13 cellular contexts compared by ENCODE assay signal in the genomic region with DNA sequence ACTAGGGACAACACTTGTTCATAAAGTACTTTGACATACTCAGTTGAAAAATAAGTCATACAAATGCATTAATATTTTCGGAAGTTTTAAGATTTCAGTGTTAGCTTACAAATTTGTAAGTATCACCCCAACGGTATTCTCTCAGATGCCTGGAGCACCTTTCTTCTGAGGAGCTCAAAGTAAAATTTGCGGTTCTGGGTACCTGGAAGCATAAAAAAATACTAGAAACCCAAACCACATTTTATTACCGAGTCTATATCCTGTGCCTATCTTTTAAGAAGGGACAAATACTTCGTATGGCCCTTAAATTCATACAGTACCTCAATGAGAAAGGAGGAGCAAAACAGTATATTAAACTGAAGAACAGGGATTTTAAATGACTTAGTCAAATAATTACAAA. TPM values are rescaled to one million over a fixed set of nuclear protein-coding genes. Genes with fewer than 3 reads are reported as not detected.
A peak's percentile ranks its signal among the peaks of the same experiment; 100 is the strongest.
DNase-seq lines count a peak whose midpoint lies in the region; ATAC-seq and TF ChIP-seq lines count a peak whose summit lies in the region.
"Had no signal": no experiment of that assay in that cellular context is flagged by ENCODE, and none has a peak within 500 bp of the region (broad histone marks: within the 10 kb centered on the region; RNA-seq: fewer than 3 reads in every experiment).

No MANE protein-coding gene starts in this region.

- in situ Hi-C loops in GM23248 (cut with MboI) = no loop called here

- WGBS in GM23248 (ENCODE audit: low coverage in 1 of 2, low lambda C conversion rate in 2 of 2, missing lambda C conversion rate in 2 of 2), 2 experiments = 87% methylated on average over 5 of the region's 5 CpGs
- 87 to 88% methylated on average over 5 of the region's 5 CpGs for whole genome bisulfite sequencing in testis, 2 donors

- H3K4me2 ChIP-seq in GM23248 (ENCODE audit: unreplicated experiment) = peak overlapping the region; percentile 2

- no peaks in the 10 kb centered on the region for H3K9me3 ChIP-seq in GM23248 (ENCODE audit: low read depth)
- H3K9me3 ChIP-seq in adipocyte (ENCODE audit: control insufficient read depth, low read length) = no peaks in the 10 kb centered on the region
- no peaks in the 10 kb centered on the region for H3K9me3 ChIP-seq in neutrophil
- H3K9me3 ChIP-seq in testis = no peaks in the 10 kb centered on the region

- no peak for TF ChIP-seq CTCF in neutrophil (IDR thresholded peaks at IDR 0.05)
- no peak for TF ChIP-seq CTCF in testis (IDR thresholded peaks at IDR 0.05)

- ATAC-seq in activated CD4-positive, alpha-beta T cell treated with anti-CD3 and anti-CD28 coated beads for 36 hours = no peak

- peaks cover 36% of the 10 kb centered on the region for H4K20me1 ChIP-seq in GM23248 (ENCODE audit: insufficient read depth)

- H3K36me3 Mint-ChIP-seq in activated CD4-positive, alpha-beta T cell treated with anti-CD3 and anti-CD28 coated beads for 36 hours (ENCODE audit: low read depth) = peaks cover 49% of the 10 kb centered on the region

- POLR2A ChIA-PET in activated CD4-positive, alpha-beta T cell treated with anti-CD3 and anti-CD28 coated beads for 36 hours (lab: Charles Lee) = interaction anchor here (0.6 to 2.0 kb wide), 2 partner anchors 10 to 26 kb away, joined by 3 to 8 read pairs; a partner anchor contains a TSS

- H3K27me3 Mint-ChIP-seq in activated CD4-positive, alpha-beta T cell treated with anti-CD3 and anti-CD28 coated beads for 36 hours = no peaks in the 10 kb centered on the region
- H3K27me3 Mint-ChIP-seq: type B pancreatic cell had no signal

- H3K4me3 ChIP-seq in GM23248 (no peak overlapping the region), adipocyte (ENCODE audit: low read length) (peak overlapping the region; percentile 39), neutrophil (ENCODE audit: low read depth in 1 of 2, low read length in 1 of 2) (no peak overlapping the region), H7 (ENCODE audit: insufficient read depth, low read depth, low read length) (no peak overlapping the region), testis (no peak overlapping the region)

- H3K4me3 Mint-ChIP-seq in activated CD4-positive, alpha-beta T cell treated with anti-CD3 and anti-CD28 coated beads for 36 hours = no peak overlapping the region

- peaks cover 99% of the 10 kb centered on the region for H3K79me2 ChIP-seq in GM23248 (ENCODE audit: insufficient read depth)

- CTCF ChIA-PET in activated CD4-positive, alpha-beta T cell treated with anti-CD3 and anti-CD28 coated beads for 36 hours (lab: Charles Lee) = interaction anchor here (0.9 to 1.0 kb wide), 2 partner anchors 13 to 24 kb away, joined by 3 to 5 read pairs; no protein-coding TSS in a partner anchor

- H3K9me2 ChIP-seq in GM23248 (ENCODE audit: insufficient read depth) = no peaks in the 10 kb centered on the region

- DNase-seq in activated CD4-positive, alpha-beta T cell treated with anti-CD3 and anti-CD28 coated beads for 36 hours = no peak
- no peak for DNase-seq in activated CD4-positive, alpha-beta T cell treated with anti-CD3 and anti-CD28 coated beads for 48 hours
- DNase-seq in GM23248 (no peak), adipocyte (ENCODE audit: low read depth) (no peak), H7 (no peak), caudate nucleus (lab: John Stamatoyannopoulos, UW) (no peak), testis (no peak)
- DNase-seq: activated CD4-positive, alpha-beta T cell treated with anti-CD3 and anti-CD28 coated beads, Interleukin-2, amount 50 U/mL, for 48 hours; activated naive CD4-positive, alpha-beta T cell treated with anti-CD3 and anti-CD28 coated beads, Interleukin-2, amount 50 U/mL, for 16 hours; erythroblast had no signal

- H3F3A ChIP-seq in GM23248 (ENCODE audit: insufficient read depth) = peaks cover 33% of the 10 kb centered on the region

- H3K27ac ChIP-seq in GM23248 (0 out of 2 replicates have a peak overlapping the region, but pooled peaks have one; percentile 22), neutrophil (peak overlapping the region; percentile 9), caudate nucleus (ENCODE audit: low read depth, low read length) (no peak overlapping the region), testis (no peak overlapping the region)
- H3K27ac ChIP-seq: RWPE1 had no signal

- no peak for TF ChIP-seq POLR2A in testis (IDR thresholded peaks at IDR 0.05)

- H3K27me3 ChIP-seq in GM23248 (replicated peaks; ENCODE audit: insufficient read depth) = no peaks in the 10 kb centered on the region
- no peaks in the 10 kb centered on the region for H3K27me3 ChIP-seq in adipocyte (replicated peaks; ENCODE audit: control insufficient read depth, insufficient read depth, low read length)
- H3K27me3 ChIP-seq in neutrophil = no peaks in the 10 kb centered on the region
- no peaks in the 10 kb centered on the region for H3K27me3 ChIP-seq in H7 (ENCODE audit: control insufficient read depth, insufficient read depth, low read length)
- H3K27me3 ChIP-seq in testis = no peaks in the 10 kb centered on the region

- H3K36me3 ChIP-seq in GM23248 (ENCODE audit: low read depth) (peaks cover 12% of the 10 kb centered on the region), adipocyte (ENCODE audit: control insufficient read depth, insufficient read depth, low read length, severe bottlenecking) (peaks cover 21% of the 10 kb centered on the region), neutrophil (peaks cover 13% of the 10 kb centered on the region), H7 (replicated peaks; ENCODE audit: control insufficient read depth, insufficient read depth, low read length) (no peaks in the 10 kb centered on the region; the same call in 1 of the 2 replicates), testis (ENCODE audit: low read depth, missing control alignments) (no peaks in the 10 kb centered on the region)

- H3K27ac Mint-ChIP-seq in activated CD4-positive, alpha-beta T cell treated with anti-CD3 and anti-CD28 coated beads for 36 hours = peak overlapping the region; percentile 76

- intact Hi-C loops in activated CD4-positive, alpha-beta T cell treated with anti-CD3 and anti-CD28 coated beads for 36 hours (cut with DNase I, micrococcal nuclease) = no loop called here
- intact Hi-C loops in testis (cut with DNase I; ENCODE audit: low total_unique reads) = no loop called here

- H3K9ac ChIP-seq in GM23248 (no peak overlapping the region), adipocyte (ENCODE audit: low read length) (no peak overlapping the region)

- no peaks in the 10 kb centered on the region for H3K9me3 Mint-ChIP-seq in activated CD4-positive, alpha-beta T cell treated with anti-CD3 and anti-CD28 coated beads for 36 hours (ENCODE audit: low read depth)
- H3K9me3 Mint-ChIP-seq: type B pancreatic cell had no signal

- H2AFZ ChIP-seq in GM23248 = no peak overlapping the region

- H3K4me1 ChIP-seq in GM23248 (ENCODE audit: insufficient read depth) (peaks cover 39% of the 10 kb centered on the region), adipocyte (ENCODE audit: control insufficient read depth, insufficient read depth, low read length) (peaks cover 38% of the 10 kb centered on the region), neutrophil (ENCODE audit: control insufficient read depth in 1 of 2, insufficient read depth in 1 of 2, low read depth in 1 of 2, low read length in 1 of 2) (no peaks in the 10 kb centered on the region), testis (peaks cover 19% of the 10 kb centered on the region)

- H3K4me1 Mint-ChIP-seq in activated CD4-positive, alpha-beta T cell treated with anti-CD3 and anti-CD28 coated beads for 36 hours = peaks cover 62% of the 10 kb centered on the region

RNA-seq across cellular contexts. Expression of a gene that starts 10.2 kb away (rescaled TPM):
- 100 to 1,000 TPM; 129 to 147 TPM for total RNA-seq in activated CD4-positive, alpha-beta T cell treated with anti-CD3 and anti-CD28 coated beads for 36 hours
- total RNA-seq in GM23248 (2014; rRNA removed; shearing (Covaris generic)) = 36.3 and 45.0 TPM in 2 replicates
- 60.8 and 65.6 TPM in 2 replicates for polyA plus RNA-seq in GM23248 (2016; fragmentation: Nextera tagmentation; extraction: Ambion mirVana)
- total RNA-seq in H7 (2014; rRNA removed; shearing (Covaris generic)) = 62.5 and 76.6 TPM in 2 replicates
- total RNA-seq in testis = 10 to 100 TPM; 77.1 to 81.7 TPM
- polyA plus RNA-seq in testis (ENCODE audit: insufficient read depth, low read depth, low replicate concordance) = 63.2 TPM

RNA-seq across cellular contexts. Expression of a gene that starts 47.8 kb away (rescaled TPM):
- total RNA-seq in activated CD4-positive, alpha-beta T cell treated with anti-CD3 and anti-CD28 coated beads for 36 hours = 1 to 10 TPM; 1.1 TPM
- total RNA-seq in GM23248 (2014; rRNA removed; shearing (Covaris generic)) = 20.4 TPM in 2 replicates
- polyA plus RNA-seq in GM23248 (2016; fragmentation: Nextera tagmentation; extraction: Ambion mirVana) = 5.1 and 6.3 TPM in 2 replicates
- total RNA-seq in H7 (2014; rRNA removed; shearing (Covaris generic)) = 53.7 and 59.5 TPM in 2 replicates
- total RNA-seq in testis = 10 to 100 TPM; 40.3 to 41.3 TPM
- 35.6 TPM for polyA plus RNA-seq in testis (ENCODE audit: insufficient read depth, low read depth, low replicate concordance)

RNA-seq across cellular contexts. Expression of a gene that starts 59.2 kb away (rescaled TPM):
- total RNA-seq in activated CD4-positive, alpha-beta T cell treated with anti-CD3 and anti-CD28 coated beads for 36 hours = 10 to 100 TPM; 41.3 to 43.1 TPM
- 19.1 and 23.6 TPM in 2 replicates for total RNA-seq in GM23248 (2014; rRNA removed; shearing (Covaris generic))
- polyA plus RNA-seq in GM23248 (2016; fragmentation: Nextera tagmentation; extraction: Ambion mirVana) = 43.3 and 48.2 TPM in 2 replicates
- total RNA-seq in H7 (2014; rRNA removed; shearing (Covaris generic)) = 62.1 and 71.1 TPM in 2 replicates
- total RNA-seq in testis = 10 to 100 TPM; 37.3 to 38.9 TPM
- polyA plus RNA-seq in testis (ENCODE audit: insufficient read depth, low read depth, low replicate concordance) = 33.7 TPM

Comparison
In these comparisons a context has a peak if more than half of its experiments do, and no peak if none do; other contexts are left out.
1. H3K27ac ChIP-seq: peak in GM23248 (single experiment) and neutrophil (single experiment); none in caudate nucleus (single experiment) and testis (0 of 2).
2. RNA of a gene that starts 47.8 kb away (total RNA-seq): 53.7 to 59.5 TPM in H7, 40.3 to 41.3 TPM in testis and 20.4 TPM in GM23248; 1.1 TPM in activated CD4-positive, alpha-beta T cell treated with anti-CD3 and anti-CD28 coated beads for 36 hours; every median in the first group is over 10 times any median in the second.